ENCODE assay signal across 15 cellular contexts in the genomic region with DNA sequence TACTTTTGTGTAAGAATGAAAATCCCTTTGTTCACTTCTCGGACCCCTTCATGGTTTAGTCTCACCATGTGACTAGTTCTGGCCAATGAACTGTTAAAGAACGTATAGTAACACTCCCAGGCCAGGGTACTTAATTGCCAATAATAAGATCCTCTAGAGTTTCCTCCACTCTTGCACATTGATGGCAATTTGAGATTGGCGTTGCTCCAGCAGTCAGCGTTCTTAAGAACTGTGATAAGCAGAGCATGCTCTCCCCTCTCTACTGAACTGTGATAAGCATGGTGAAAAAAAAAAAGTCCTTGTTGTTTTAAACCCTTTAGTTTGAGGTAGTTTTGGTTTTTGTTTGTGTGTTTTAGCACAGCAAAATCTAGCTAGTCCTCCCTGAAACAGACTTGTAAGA.
"Had no signal": no experiment of that assay in that cellular context is flagged by ENCODE, and none has a peak within 500 bp of the region (broad histone marks: within the 10 kb centered on the region; RNA-seq: fewer than 3 reads in every experiment).

No MANE protein-coding gene starts in this region.

- H3K36me3 ChIP-seq: ovary, suprapubic skin, upper lobe of right lung had no signal

- H3K27ac ChIP-seq: epithelial cell of prostate, ovary, suprapubic skin, upper lobe of right lung had no signal

- H3K27ac Mint-ChIP-seq: brain; dendritic cell treated with granulocyte-macrophage colony-stimulating factor and Interleukin-4, amounts not matched to agents 40 ng/mL and 50 ng/mL, for 4 days; effector memory CD8-positive, alpha-beta T cell had no signal

- DNase-seq: activated CD4-positive, alpha-beta T cell treated with anti-CD3 and anti-CD28 coated beads, Interleukin-2, amount 50 U/mL, for 1 hour; activated naive CD4-positive, alpha-beta T cell treated with anti-CD3 and anti-CD28 coated beads, Interleukin-2, amount 50 U/mL, for 16 hours; activated T-cell treated with anti-CD3 and anti-CD28 coated beads for 4 hours; cerebellar nuclear complex; effector memory CD8-positive, alpha-beta T cell; hippocampal formation; ovary; stimulated activated CD4-positive, alpha-beta T cell treated with anti-CD3 and anti-CD28 coated beads, Interleukin-4, amount 100 ng/mL, for 1 hour; stimulated activated CD8-positive, alpha-beta memory T cell treated with anti-CD3 and anti-CD28 coated beads, Interleukin-4, amount 100 ng/mL, for 48 hours; stimulated activated naive CD8-positive, alpha-beta T cell treated with anti-CD3 and anti-CD28 coated beads, Interleukin-15, Interleukin-2, amounts not matched to agents 100 U/mL and 50 U/mL, for 24 hours; upper lobe of right lung had no signal

- H3K4me3 Mint-ChIP-seq: brain; dendritic cell treated with granulocyte-macrophage colony-stimulating factor and Interleukin-4, amounts not matched to agents 40 ng/mL and 50 ng/mL, for 4 days; effector memory CD8-positive, alpha-beta T cell had no signal

- H3K27me3 ChIP-seq: ovary, suprapubic skin, upper lobe of right lung had no signal

- H3K27me3 Mint-ChIP-seq: brain; dendritic cell treated with granulocyte-macrophage colony-stimulating factor and Interleukin-4, amounts not matched to agents 40 ng/mL and 50 ng/mL, for 4 days; effector memory CD8-positive, alpha-beta T cell had no signal

- H3K36me3 Mint-ChIP-seq: brain had no signal

- H3K4me3 ChIP-seq: ovary, suprapubic skin, upper lobe of right lung had no signal

- ATAC-seq: effector memory CD8-positive, alpha-beta T cell; stimulated activated naive CD8-positive, alpha-beta T cell treated with anti-CD3 and anti-CD28 coated beads, Interleukin-15, Interleukin-2, amounts not matched to agents 100 U/mL and 50 U/mL, for 24 hours; upper lobe of right lung had no signal

- H3K4me1 ChIP-seq: suprapubic skin, upper lobe of right lung had no signal

- H3K9me3 ChIP-seq: ovary, suprapubic skin, upper lobe of right lung had no signal
